1 cellular context compared by ENCODE assay signal in the genomic region with DNA sequence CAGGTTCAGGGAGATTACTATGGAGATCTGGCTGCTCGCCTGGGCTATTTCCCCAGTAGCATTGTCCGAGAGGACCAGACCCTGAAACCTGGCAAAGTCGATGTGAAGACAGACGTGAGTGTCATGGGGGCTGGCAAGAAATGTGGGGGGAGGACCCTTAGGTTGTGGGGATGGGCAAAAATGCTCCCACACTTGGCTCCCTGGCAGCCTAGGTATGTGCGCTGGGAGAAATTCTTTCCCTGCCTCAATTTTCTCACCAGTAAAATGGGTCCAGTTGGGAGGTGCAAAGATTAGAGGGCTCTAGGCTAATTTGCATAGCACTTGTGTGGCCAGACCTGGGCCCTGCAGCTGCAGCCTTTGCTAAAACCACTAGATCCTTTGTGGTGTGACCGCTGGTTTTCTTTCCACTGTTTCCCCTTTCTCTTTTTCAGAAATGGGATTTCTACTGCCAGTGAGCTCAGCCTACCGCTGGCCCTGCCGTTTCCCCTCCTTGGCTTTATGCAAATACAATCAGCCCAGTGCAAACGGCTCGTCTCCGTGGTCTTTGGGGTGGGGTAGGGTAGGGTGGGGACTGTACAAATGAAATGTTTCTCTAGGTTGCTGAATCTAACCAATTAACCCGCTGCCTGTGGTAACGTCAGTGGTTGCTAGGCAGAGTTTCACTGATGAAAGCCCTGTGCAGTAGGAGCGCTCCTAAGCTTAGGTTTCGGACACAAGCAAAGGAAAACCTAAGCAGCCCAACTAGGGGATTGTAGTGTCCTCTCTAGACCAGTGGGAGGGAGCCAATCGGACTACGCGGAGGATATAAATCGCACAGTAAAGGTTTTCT.
A peak's percentile ranks its signal among the peaks of the same experiment; 100 is the strongest.
TF ChIP-seq lines count a peak whose summit lies in the region.

No MANE protein-coding gene starts in this region.

TF ChIP-seq in K562, 482 proteins besides CTCF, POLR2A, EP300 and RAD21 (continues in another document):
- TF ChIP-seq TBL1XR1 (IDR thresholded peaks at IDR 0.05; ENCODE audit: low read length in 2 of 2), result 0 out of 4 replicates have a peak, but pooled peaks of 1 of the 2 experiments have one; percentile 26
- TF ChIP-seq C11orf30 (IDR thresholded peaks at IDR 0.05; ENCODE audit: low read depth), result no peak
- no peak for TF ChIP-seq HNRNPH1 (optimal IDR thresholded peaks at IDR 0.05; ENCODE audit: low read depth, low read length)
- TF ChIP-seq BCL6 (CRISPR knock-in tag; IDR thresholded peaks at IDR 0.05), result no peak
- no peak for TF ChIP-seq POU5F1 (IDR thresholded peaks at IDR 0.05; ENCODE audit: borderline replicate concordance, low read depth, low read length, partially characterized antibody)
- TF ChIP-seq XRCC5 (IDR thresholded peaks at IDR 0.05; ENCODE audit: low read depth, low read length), result 0 out of 2 replicates have a peak, but pooled peaks have one; percentile 20
- TF ChIP-seq PTBP1 (IDR thresholded peaks at IDR 0.05; ENCODE audit: low read depth, low read length), result 0 out of 2 replicates have a peak, but pooled peaks have one; percentile 78
- TF ChIP-seq, protein P1, sequence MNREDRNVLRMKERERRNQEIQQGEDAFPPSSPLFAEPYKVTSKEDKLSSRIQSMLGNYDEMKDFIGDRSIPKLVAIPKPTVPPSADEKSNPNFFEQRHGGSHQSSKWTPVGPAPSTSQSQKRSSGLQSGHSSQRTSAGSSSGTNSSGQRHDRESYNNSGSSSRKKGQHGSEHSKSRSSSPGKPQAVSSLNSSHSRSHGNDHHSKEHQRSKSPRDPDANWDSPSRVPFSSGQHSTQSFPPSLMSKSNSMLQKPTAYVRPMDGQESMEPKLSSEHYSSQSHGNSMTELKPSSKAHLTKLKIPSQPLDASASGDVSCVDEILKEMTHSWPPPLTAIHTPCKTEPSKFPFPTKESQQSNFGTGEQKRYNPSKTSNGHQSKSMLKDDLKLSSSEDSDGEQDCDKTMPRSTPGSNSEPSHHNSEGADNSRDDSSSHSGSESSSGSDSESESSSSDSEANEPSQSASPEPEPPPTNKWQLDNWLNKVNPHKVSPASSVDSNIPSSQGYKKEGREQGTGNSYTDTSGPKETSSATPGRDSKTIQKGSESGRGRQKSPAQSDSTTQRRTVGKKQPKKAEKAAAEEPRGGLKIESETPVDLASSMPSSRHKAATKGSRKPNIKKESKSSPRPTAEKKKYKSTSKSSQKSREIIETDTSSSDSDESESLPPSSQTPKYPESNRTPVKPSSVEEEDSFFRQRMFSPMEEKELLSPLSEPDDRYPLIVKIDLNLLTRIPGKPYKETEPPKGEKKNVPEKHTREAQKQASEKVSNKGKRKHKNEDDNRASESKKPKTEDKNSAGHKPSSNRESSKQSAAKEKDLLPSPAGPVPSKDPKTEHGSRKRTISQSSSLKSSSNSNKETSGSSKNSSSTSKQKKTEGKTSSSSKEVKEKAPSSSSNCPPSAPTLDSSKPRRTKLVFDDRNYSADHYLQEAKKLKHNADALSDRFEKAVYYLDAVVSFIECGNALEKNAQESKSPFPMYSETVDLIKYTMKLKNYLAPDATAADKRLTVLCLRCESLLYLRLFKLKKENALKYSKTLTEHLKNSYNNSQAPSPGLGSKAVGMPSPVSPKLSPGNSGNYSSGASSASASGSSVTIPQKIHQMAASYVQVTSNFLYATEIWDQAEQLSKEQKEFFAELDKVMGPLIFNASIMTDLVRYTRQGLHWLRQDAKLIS (CRISPR knock-in tag; IDR thresholded peaks at IDR 0.05), result 0 out of 2 replicates have a peak, but pooled peaks have one; percentile 63
- no peak for TF ChIP-seq SNRNP70 (optimal IDR thresholded peaks at IDR 0.05; ENCODE audit: low read depth, low read length)
- 0 out of 2 replicates have a peak, but pooled peaks have one; percentile 8 for TF ChIP-seq SMARCE1 (IDR thresholded peaks at IDR 0.05)
- no peak for TF ChIP-seq ZNF695 (CRISPR knock-in tag; IDR thresholded peaks at IDR 0.05)
- TF ChIP-seq, protein P2, sequence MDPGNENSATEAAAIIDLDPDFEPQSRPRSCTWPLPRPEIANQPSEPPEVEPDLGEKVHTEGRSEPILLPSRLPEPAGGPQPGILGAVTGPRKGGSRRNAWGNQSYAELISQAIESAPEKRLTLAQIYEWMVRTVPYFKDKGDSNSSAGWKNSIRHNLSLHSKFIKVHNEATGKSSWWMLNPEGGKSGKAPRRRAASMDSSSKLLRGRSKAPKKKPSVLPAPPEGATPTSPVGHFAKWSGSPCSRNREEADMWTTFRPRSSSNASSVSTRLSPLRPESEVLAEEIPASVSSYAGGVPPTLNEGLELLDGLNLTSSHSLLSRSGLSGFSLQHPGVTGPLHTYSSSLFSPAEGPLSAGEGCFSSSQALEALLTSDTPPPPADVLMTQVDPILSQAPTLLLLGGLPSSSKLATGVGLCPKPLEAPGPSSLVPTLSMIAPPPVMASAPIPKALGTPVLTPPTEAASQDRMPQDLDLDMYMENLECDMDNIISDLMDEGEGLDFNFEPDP (CRISPR knock-in tag; IDR thresholded peaks at IDR 0.05), result no peak
- no peak; the same call in 1 of the 2 replicates for TF ChIP-seq BRD4 (IDR thresholded peaks at IDR 0.05)
- peak; percentile 71 for TF ChIP-seq FOS (IDR thresholded peaks at IDR 0.05; ENCODE audit: extremely low read depth, insufficient read length)
- peak; percentile 62 to 86; a peak in 2 of 4 replicates for TF ChIP-seq RCOR1 (IDR thresholded peaks at IDR 0.05; ENCODE audit: borderline replicate concordance in 1 of 2, low read depth in 2 of 2, low read length in 2 of 2)
- TF ChIP-seq, protein P3, sequence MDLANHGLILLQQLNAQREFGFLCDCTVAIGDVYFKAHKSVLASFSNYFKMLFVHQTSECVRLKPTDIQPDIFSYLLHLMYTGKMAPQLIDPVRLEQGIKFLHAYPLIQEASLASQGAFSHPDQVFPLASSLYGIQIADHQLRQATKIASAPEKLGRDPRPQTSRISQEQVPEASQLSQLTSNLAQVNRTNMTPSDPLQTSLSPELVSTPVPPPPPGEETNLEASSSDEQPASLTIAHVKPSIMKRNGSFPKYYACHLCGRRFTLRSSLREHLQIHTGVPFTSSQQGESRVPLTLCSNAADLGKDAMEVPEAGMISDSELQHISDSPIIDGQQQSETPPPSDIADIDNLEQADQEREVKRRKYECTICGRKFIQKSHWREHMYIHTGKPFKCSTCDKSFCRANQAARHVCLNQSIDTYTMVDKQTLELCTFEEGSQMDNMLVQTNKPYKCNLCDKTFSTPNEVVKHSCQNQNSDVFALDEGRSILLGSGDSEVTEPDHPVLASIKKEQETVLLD (IDR thresholded peaks at IDR 0.05), result 0 out of 2 replicates have a peak, but pooled peaks have one; percentile 46
- peak; percentile 66 for TF ChIP-seq CHD1 (IDR thresholded peaks at IDR 0.05; ENCODE audit: low read length)
- TF ChIP-seq RBM25 (IDR thresholded peaks at IDR 0.05; ENCODE audit: low read depth, low read length, severe bottlenecking), result peak; percentile 96
- peak; percentile 81 for TF ChIP-seq EP400 (IDR thresholded peaks at IDR 0.05)
- TF ChIP-seq, protein P4, sequence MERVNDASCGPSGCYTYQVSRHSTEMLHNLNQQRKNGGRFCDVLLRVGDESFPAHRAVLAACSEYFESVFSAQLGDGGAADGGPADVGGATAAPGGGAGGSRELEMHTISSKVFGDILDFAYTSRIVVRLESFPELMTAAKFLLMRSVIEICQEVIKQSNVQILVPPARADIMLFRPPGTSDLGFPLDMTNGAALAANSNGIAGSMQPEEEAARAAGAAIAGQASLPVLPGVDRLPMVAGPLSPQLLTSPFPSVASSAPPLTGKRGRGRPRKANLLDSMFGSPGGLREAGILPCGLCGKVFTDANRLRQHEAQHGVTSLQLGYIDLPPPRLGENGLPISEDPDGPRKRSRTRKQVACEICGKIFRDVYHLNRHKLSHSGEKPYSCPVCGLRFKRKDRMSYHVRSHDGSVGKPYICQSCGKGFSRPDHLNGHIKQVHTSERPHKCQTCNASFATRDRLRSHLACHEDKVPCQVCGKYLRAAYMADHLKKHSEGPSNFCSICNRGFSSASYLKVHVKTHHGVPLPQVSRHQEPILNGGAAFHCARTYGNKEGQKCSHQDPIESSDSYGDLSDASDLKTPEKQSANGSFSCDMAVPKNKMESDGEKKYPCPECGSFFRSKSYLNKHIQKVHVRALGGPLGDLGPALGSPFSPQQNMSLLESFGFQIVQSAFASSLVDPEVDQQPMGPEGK (CRISPR knock-in tag; IDR thresholded peaks at IDR 0.05; ENCODE audit: borderline replicate concordance), result peak; percentile 30; the same call in 1 of the 2 replicates
- peak; percentile 89 for TF ChIP-seq CREB1 (IDR thresholded peaks at IDR 0.05)
- TF ChIP-seq CREB1 (CRISPR knock-in tag; IDR thresholded peaks at IDR 0.05), result peak; percentile 93
- TF ChIP-seq, protein P5, sequence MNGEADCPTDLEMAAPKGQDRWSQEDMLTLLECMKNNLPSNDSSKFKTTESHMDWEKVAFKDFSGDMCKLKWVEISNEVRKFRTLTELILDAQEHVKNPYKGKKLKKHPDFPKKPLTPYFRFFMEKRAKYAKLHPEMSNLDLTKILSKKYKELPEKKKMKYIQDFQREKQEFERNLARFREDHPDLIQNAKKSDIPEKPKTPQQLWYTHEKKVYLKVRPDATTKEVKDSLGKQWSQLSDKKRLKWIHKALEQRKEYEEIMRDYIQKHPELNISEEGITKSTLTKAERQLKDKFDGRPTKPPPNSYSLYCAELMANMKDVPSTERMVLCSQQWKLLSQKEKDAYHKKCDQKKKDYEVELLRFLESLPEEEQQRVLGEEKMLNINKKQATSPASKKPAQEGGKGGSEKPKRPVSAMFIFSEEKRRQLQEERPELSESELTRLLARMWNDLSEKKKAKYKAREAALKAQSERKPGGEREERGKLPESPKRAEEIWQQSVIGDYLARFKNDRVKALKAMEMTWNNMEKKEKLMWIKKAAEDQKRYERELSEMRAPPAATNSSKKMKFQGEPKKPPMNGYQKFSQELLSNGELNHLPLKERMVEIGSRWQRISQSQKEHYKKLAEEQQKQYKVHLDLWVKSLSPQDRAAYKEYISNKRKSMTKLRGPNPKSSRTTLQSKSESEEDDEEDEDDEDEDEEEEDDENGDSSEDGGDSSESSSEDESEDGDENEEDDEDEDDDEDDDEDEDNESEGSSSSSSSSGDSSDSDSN (IDR thresholded peaks at IDR 0.05; ENCODE audit: borderline replicate concordance in 1 of 2, low read depth in 2 of 2, low read length in 2 of 2), result no peak
- peak; percentile 77 for TF ChIP-seq ZBTB7A (IDR thresholded peaks at IDR 0.05; ENCODE audit: borderline replicate concordance, control insufficient read depth, low read depth, low read length)
- TF ChIP-seq HMGN3 (IDR thresholded peaks at IDR 0.05; ENCODE audit: borderline replicate concordance, extremely low read depth, insufficient read length, low read depth, low read length), result peak; percentile 0
- peak; percentile 67 for TF ChIP-seq ZNF24 (IDR thresholded peaks at IDR 0.05)
- TF ChIP-seq HCFC1 (IDR thresholded peaks at IDR 0.05; ENCODE audit: low read depth, low read length), result 0 out of 2 replicates have a peak, but pooled peaks have one; percentile 14
- TF ChIP-seq KAT7 (CRISPR knock-in tag; IDR thresholded peaks at IDR 0.05; ENCODE audit: borderline replicate concordance), result peak; percentile 63; the same call in 1 of the 2 replicates
- no peak for TF ChIP-seq KLF16 (IDR thresholded peaks at IDR 0.05)
- TF ChIP-seq SMARCA5 (IDR thresholded peaks at IDR 0.05), result peak; percentile 95
- TF ChIP-seq, protein P6, sequence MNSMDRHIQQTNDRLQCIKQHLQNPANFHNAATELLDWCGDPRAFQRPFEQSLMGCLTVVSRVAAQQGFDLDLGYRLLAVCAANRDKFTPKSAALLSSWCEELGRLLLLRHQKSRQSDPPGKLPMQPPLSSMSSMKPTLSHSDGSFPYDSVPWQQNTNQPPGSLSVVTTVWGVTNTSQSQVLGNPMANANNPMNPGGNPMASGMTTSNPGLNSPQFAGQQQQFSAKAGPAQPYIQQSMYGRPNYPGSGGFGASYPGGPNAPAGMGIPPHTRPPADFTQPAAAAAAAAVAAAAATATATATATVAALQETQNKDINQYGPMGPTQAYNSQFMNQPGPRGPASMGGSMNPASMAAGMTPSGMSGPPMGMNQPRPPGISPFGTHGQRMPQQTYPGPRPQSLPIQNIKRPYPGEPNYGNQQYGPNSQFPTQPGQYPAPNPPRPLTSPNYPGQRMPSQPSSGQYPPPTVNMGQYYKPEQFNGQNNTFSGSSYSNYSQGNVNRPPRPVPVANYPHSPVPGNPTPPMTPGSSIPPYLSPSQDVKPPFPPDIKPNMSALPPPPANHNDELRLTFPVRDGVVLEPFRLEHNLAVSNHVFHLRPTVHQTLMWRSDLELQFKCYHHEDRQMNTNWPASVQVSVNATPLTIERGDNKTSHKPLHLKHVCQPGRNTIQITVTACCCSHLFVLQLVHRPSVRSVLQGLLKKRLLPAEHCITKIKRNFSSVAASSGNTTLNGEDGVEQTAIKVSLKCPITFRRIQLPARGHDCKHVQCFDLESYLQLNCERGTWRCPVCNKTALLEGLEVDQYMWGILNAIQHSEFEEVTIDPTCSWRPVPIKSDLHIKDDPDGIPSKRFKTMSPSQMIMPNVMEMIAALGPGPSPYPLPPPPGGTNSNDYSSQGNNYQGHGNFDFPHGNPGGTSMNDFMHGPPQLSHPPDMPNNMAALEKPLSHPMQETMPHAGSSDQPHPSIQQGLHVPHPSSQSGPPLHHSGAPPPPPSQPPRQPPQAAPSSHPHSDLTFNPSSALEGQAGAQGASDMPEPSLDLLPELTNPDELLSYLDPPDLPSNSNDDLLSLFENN (IDR thresholded peaks at IDR 0.05; ENCODE audit: low read depth in 2 of 2, low read length in 2 of 2), result no peak
- peak; percentile 96; the same call in 1 of the 2 replicates for TF ChIP-seq GTF2F1 (IDR thresholded peaks at IDR 0.05; ENCODE audit: low read depth, low read length)
- TF ChIP-seq, protein P7, sequence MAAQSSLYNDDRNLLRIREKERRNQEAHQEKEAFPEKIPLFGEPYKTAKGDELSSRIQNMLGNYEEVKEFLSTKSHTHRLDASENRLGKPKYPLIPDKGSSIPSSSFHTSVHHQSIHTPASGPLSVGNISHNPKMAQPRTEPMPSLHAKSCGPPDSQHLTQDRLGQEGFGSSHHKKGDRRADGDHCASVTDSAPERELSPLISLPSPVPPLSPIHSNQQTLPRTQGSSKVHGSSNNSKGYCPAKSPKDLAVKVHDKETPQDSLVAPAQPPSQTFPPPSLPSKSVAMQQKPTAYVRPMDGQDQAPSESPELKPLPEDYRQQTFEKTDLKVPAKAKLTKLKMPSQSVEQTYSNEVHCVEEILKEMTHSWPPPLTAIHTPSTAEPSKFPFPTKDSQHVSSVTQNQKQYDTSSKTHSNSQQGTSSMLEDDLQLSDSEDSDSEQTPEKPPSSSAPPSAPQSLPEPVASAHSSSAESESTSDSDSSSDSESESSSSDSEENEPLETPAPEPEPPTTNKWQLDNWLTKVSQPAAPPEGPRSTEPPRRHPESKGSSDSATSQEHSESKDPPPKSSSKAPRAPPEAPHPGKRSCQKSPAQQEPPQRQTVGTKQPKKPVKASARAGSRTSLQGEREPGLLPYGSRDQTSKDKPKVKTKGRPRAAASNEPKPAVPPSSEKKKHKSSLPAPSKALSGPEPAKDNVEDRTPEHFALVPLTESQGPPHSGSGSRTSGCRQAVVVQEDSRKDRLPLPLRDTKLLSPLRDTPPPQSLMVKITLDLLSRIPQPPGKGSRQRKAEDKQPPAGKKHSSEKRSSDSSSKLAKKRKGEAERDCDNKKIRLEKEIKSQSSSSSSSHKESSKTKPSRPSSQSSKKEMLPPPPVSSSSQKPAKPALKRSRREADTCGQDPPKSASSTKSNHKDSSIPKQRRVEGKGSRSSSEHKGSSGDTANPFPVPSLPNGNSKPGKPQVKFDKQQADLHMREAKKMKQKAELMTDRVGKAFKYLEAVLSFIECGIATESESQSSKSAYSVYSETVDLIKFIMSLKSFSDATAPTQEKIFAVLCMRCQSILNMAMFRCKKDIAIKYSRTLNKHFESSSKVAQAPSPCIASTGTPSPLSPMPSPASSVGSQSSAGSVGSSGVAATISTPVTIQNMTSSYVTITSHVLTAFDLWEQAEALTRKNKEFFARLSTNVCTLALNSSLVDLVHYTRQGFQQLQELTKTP (IDR thresholded peaks at IDR 0.05; ENCODE audit: low read depth in 1 of 2, partially characterized antibody in 2 of 2), result peak in 1 of 2 experiments; percentile 39
- TF ChIP-seq RFX5 (IDR thresholded peaks at IDR 0.05; ENCODE audit: low read depth, low read length), result peak; percentile 97
- TF ChIP-seq YY1 (IDR thresholded peaks at IDR 0.05; ENCODE audit: borderline replicate concordance in 1 of 3, control insufficient read depth in 1 of 3, extremely low read depth in 1 of 3, insufficient read depth in 3 of 3, insufficient read length in 1 of 3, insufficient replicate concordance in 2 of 3, low read depth in 1 of 3, low read length in 2 of 3), result peak in 1 of 3 experiments; percentile 13
